1 cellular context compared by ENCODE assay signal in the genomic region with DNA sequence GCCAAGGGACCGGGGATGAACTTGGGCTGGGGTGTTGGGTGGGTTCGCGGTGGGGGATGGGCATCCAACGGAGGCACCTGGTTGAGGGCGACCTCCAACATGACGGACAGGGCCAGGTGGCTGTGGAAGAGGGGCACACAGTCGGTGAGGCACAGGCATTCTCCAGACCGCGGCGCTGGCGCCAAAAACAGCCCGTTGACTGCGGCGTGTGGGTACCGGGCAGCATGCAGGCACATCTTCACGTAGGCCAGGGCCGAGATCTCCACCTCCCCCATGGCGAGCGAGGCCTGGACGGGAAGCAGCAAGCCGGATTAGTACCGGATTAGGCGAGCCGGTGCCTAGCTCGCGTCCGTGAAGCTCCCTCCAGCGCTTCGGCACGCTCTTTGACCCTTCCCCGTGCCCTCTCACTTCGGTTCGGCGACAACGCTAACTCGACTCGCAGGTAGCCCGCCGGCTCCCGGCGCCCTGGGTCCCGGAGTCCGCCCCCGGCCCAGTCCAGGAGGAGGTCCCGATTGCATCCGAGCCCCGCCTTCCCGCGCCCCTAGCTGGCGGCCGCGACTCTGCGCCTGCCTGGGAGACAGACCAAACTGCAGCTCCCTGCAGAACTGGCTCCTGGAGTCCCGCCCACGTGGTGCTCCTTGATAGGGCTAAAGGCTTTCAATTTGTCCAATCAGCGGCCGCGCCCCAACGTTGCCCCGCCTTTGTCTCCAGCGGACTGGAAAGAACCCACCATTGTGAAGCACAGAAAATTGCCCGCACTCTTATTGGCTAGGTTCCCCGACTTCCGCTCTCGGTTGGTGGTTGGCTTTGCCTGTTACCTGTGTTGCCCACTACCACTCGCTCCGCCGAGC.
TF ChIP-seq lines count a peak whose summit lies in the region.

A gene with protein sequence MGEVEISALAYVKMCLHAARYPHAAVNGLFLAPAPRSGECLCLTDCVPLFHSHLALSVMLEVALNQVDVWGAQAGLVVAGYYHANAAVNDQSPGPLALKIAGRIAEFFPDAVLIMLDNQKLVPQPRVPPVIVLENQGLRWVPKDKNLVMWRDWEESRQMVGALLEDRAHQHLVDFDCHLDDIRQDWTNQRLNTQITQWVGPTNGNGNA (minus strand): TSS at position 562 of the 851 bp plus-strand sequence. CDS start 287 bp downstream, at position 275.

TF ChIP-seq in HEK293, 187 proteins besides CTCF, POLR2A, EP300 and RAD21 (continued from another document and continues in another):
- TF ChIP-seq ZNF521 (tag by site-specific recombination; IDR thresholded peaks at IDR 0.05) (no peak), ZBTB21 (tag by site-specific recombination; IDR thresholded peaks at IDR 0.05) (no peak), TRIM28 (IDR thresholded peaks at IDR 0.05; ENCODE audit: borderline replicate concordance, low read length) (peak; percentile 56; the same call in 1 of the 2 replicates), ZNF555 (tag by site-specific recombination; conservative IDR thresholded peaks at IDR 0.05) (no peak), ZNF571 (tag by site-specific recombination; IDR thresholded peaks at IDR 0.05) (no peak), ZNF514 (tag by site-specific recombination; IDR thresholded peaks at IDR 0.05) (no peak), ZNF302 (tag by site-specific recombination; IDR thresholded peaks at IDR 0.05; ENCODE audit: low read depth) (no peak), ZNF132 (tag by site-specific recombination; IDR thresholded peaks at IDR 0.05; ENCODE audit: borderline replicate concordance) (no peak), YY1 (tag by site-specific recombination; IDR thresholded peaks at IDR 0.05) (peak; percentile 65; the same call in 1 of the 2 replicates), GLIS1 (tag by site-specific recombination; IDR thresholded peaks at IDR 0.05) (peak; percentile 80), ZNF121 (tag by site-specific recombination; IDR thresholded peaks at IDR 0.05) (peak; percentile 54; the same call in 1 of the 2 replicates), ZNF366 (tag by site-specific recombination; conservative IDR thresholded peaks at IDR 0.05) (no peak), ZNF433 (tag by site-specific recombination; IDR thresholded peaks at IDR 0.05; ENCODE audit: low read depth) (no peak), ZNF785 (tag by site-specific recombination; IDR thresholded peaks at IDR 0.05) (peak; percentile 73; the same call in 1 of the 2 replicates), ZNF202 (tag by site-specific recombination; IDR thresholded peaks at IDR 0.05; ENCODE audit: borderline replicate concordance) (no peak), ZNF776 (tag by site-specific recombination; IDR thresholded peaks at IDR 0.05; ENCODE audit: borderline replicate concordance) (no peak), FEZF1 (tag by site-specific recombination; IDR thresholded peaks at IDR 0.05) (no peak), ZNF677 (tag by site-specific recombination; IDR thresholded peaks at IDR 0.05) (no peak), HOXD13 (CRISPR knock-in tag; IDR thresholded peaks at IDR 0.05; ENCODE audit: borderline replicate concordance) (no peak), ZNF600 (tag by site-specific recombination; IDR thresholded peaks at IDR 0.05) (peak; percentile 84), GLI2 (tag by site-specific recombination; IDR thresholded peaks at IDR 0.05; ENCODE audit: borderline replicate concordance, low read depth) (no peak), YY2 (tag by site-specific recombination; IDR thresholded peaks at IDR 0.05) (peak; percentile 45; the same call in 1 of the 2 replicates), ZNF423 (tag by site-specific recombination; IDR thresholded peaks at IDR 0.05) (0 out of 2 replicates have a peak, but pooled peaks have one; percentile 18), ZNF768 (tag by site-specific recombination; IDR thresholded peaks at IDR 0.05) (no peak; the same call in 1 of the 2 replicates), KLF7 (tag by site-specific recombination; IDR thresholded peaks at IDR 0.05; ENCODE audit: borderline replicate concordance) (peak; percentile 80; the same call in 1 of the 2 replicates), ZNF791 (tag by site-specific recombination; IDR thresholded peaks at IDR 0.05) (no peak), ZEB2 (tag by site-specific recombination; IDR thresholded peaks at IDR 0.05) (peak; percentile 94), ZNF239 (tag by site-specific recombination; IDR thresholded peaks at IDR 0.05) (peak; percentile 71), GFI1B (tag by site-specific recombination; IDR thresholded peaks at IDR 0.05) (no peak), REPIN1 (tag by site-specific recombination; IDR thresholded peaks at IDR 0.05; ENCODE audit: low read depth) (peak; percentile 77; the same call in 1 of the 2 replicates), ZNF404 (tag by site-specific recombination; IDR thresholded peaks at IDR 0.05) (no peak), ZNF654 (tag by site-specific recombination; IDR thresholded peaks at IDR 0.05; ENCODE audit: low read depth) (no peak), EGR2 (tag by site-specific recombination; IDR thresholded peaks at IDR 0.05; ENCODE audit: low read depth) (peak; percentile 41; the same call in 1 of the 2 replicates), ZNF544 (tag by site-specific recombination; IDR thresholded peaks at IDR 0.05) (no peak), ZNF214 (tag by site-specific recombination; IDR thresholded peaks at IDR 0.05; ENCODE audit: borderline replicate concordance) (no peak), ZNF707 (tag by site-specific recombination; IDR thresholded peaks at IDR 0.05) (no peak), ZBTB17 (tag by site-specific recombination; IDR thresholded peaks at IDR 0.05) (peak; percentile 99), ZNF248 (tag by site-specific recombination; IDR thresholded peaks at IDR 0.05) (no peak), MYNN (tag by site-specific recombination; IDR thresholded peaks at IDR 0.05; ENCODE audit: borderline replicate concordance) (no peak), SCRT1 (tag by site-specific recombination; IDR thresholded peaks at IDR 0.05; ENCODE audit: borderline replicate concordance) (no peak), ZNF221 (tag by site-specific recombination; IDR thresholded peaks at IDR 0.05; ENCODE audit: borderline replicate concordance) (no peak), ZNF341 (tag by site-specific recombination; IDR thresholded peaks at IDR 0.05; ENCODE audit: low read depth) (no peak), RBAK (tag by site-specific recombination; IDR thresholded peaks at IDR 0.05) (no peak)
- TF ChIP-seq, protein P1, sequence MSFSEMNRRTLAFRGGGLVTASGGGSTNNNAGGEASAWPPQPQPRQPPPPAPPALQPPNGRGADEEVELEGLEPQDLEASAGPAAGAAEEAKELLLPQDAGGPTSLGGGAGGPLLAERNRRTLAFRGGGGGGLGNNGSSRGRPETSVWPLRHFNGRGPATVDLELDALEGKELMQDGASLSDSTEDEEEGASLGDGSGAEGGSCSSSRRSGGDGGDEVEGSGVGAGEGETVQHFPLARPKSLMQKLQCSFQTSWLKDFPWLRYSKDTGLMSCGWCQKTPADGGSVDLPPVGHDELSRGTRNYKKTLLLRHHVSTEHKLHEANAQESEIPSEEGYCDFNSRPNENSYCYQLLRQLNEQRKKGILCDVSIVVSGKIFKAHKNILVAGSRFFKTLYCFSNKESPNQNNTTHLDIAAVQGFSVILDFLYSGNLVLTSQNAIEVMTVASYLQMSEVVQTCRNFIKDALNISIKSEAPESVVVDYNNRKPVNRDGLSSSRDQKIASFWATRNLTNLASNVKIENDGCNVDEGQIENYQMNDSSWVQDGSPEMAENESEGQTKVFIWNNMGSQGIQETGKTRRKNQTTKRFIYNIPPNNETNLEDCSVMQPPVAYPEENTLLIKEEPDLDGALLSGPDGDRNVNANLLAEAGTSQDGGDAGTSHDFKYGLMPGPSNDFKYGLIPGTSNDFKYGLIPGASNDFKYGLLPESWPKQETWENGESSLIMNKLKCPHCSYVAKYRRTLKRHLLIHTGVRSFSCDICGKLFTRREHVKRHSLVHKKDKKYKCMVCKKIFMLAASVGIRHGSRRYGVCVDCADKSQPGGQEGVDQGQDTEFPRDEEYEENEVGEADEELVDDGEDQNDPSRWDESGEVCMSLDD (tag by site-specific recombination; IDR thresholded peaks at IDR 0.05): peak; percentile 60; the same call in 1 of the 2 replicates
- TF ChIP-seq, protein P2, sequence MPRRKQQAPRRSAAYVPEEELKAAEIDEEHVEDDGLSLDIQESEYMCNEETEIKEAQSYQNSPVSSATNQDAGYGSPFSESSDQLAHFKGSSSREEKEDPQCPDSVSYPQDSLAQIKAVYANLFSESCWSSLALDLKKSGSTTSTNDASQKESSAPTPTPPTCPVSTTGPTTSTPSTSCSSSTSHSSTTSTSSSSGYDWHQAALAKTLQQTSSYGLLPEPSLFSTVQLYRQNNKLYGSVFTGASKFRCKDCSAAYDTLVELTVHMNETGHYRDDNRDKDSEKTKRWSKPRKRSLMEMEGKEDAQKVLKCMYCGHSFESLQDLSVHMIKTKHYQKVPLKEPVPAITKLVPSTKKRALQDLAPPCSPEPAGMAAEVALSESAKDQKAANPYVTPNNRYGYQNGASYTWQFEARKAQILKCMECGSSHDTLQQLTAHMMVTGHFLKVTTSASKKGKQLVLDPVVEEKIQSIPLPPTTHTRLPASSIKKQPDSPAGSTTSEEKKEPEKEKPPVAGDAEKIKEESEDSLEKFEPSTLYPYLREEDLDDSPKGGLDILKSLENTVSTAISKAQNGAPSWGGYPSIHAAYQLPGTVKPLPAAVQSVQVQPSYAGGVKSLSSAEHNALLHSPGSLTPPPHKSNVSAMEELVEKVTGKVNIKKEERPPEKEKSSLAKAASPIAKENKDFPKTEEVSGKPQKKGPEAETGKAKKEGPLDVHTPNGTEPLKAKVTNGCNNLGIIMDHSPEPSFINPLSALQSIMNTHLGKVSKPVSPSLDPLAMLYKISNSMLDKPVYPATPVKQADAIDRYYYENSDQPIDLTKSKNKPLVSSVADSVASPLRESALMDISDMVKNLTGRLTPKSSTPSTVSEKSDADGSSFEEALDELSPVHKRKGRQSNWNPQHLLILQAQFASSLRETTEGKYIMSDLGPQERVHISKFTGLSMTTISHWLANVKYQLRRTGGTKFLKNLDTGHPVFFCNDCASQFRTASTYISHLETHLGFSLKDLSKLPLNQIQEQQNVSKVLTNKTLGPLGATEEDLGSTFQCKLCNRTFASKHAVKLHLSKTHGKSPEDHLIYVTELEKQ (tag by site-specific recombination; IDR thresholded peaks at IDR 0.05; ENCODE audit: borderline replicate concordance): no peak; the same call in 1 of the 2 replicates
- TF ChIP-seq, protein P3, sequence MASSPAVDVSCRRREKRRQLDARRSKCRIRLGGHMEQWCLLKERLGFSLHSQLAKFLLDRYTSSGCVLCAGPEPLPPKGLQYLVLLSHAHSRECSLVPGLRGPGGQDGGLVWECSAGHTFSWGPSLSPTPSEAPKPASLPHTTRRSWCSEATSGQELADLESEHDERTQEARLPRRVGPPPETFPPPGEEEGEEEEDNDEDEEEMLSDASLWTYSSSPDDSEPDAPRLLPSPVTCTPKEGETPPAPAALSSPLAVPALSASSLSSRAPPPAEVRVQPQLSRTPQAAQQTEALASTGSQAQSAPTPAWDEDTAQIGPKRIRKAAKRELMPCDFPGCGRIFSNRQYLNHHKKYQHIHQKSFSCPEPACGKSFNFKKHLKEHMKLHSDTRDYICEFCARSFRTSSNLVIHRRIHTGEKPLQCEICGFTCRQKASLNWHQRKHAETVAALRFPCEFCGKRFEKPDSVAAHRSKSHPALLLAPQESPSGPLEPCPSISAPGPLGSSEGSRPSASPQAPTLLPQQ (tag by site-specific recombination; IDR thresholded peaks at IDR 0.05): no peak; the same call in none of the 2 replicates
- TF ChIP-seq, protein P4, sequence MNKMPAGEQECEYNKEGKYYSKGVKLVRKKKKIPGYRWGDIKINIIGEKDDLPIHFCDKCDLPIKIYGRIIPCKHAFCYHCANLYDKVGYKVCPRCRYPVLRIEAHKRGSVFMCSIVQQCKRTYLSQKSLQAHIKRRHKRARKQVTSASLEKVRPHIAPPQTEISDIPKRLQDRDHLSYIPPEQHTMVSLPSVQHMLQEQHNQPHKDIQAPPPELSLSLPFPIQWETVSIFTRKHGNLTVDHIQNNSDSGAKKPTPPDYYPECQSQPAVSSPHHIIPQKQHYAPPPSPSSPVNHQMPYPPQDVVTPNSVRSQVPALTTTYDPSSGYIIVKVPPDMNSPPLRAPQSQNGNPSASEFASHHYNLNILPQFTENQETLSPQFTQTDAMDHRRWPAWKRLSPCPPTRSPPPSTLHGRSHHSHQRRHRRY (tag by site-specific recombination; IDR thresholded peaks at IDR 0.05): no peak
- TF ChIP-seq, protein P5, sequence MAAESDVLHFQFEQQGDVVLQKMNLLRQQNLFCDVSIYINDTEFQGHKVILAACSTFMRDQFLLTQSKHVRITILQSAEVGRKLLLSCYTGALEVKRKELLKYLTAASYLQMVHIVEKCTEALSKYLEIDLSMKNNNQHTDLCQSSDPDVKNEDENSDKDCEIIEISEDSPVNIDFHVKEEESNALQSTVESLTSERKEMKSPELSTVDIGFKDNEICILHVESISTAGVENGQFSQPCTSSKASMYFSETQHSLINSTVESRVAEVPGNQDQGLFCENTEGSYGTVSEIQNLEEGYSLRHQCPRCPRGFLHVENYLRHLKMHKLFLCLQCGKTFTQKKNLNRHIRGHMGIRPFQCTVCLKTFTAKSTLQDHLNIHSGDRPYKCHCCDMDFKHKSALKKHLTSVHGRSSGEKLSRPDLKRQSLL (tag by site-specific recombination; IDR thresholded peaks at IDR 0.05): 0 out of 2 replicates have a peak, but pooled peaks have one; percentile 47
- TF ChIP-seq, protein P6, sequence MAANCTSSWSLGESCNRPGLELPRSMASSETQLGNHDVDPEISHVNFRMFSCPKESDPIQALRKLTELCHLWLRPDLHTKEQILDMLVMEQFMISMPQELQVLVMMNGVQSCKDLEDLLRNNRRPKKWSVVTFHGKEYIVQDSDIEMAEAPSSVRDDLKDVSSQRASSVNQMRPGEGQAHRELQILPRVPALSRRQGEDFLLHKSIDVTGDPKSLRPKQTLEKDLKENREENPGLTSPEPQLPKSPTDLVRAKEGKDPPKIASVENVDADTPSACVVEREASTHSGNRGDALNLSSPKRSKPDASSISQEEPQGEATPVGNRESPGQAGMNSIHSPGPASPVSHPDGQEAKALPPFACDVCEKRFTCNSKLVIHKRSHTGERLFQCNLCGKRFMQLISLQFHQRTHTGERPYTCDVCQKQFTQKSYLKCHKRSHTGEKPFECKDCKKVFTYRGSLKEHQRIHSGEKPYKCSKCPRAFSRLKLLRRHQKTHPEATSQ (tag by site-specific recombination; IDR thresholded peaks at IDR 0.05): peak; percentile 75; the same call in 1 of the 2 replicates
- TF ChIP-seq, protein P7, sequence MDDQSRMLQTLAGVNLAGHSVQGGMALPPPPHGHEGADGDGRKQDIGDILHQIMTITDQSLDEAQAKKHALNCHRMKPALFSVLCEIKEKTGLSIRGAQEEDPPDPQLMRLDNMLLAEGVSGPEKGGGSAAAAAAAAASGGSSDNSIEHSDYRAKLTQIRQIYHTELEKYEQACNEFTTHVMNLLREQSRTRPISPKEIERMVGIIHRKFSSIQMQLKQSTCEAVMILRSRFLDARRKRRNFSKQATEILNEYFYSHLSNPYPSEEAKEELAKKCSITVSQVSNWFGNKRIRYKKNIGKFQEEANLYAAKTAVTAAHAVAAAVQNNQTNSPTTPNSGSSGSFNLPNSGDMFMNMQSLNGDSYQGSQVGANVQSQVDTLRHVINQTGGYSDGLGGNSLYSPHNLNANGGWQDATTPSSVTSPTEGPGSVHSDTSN (CRISPR knock-in tag; IDR thresholded peaks at IDR 0.05): peak; percentile 19; the same call in 1 of the 2 replicates
